ENCODE assay signal across 1 cellular context in genomic region chr12:116213885-116214527, GRCh38.
TF ChIP-seq lines count a peak whose summit lies in the region.

No MANE protein-coding gene starts in this region.

TF ChIP-seq in GM23338, 12 proteins besides CTCF, POLR2A, EP300 and RAD21 (continued from another document):
- no peak for TF ChIP-seq REST (IDR thresholded peaks at IDR 0.05; ENCODE audit: unreplicated experiment)
- TF ChIP-seq NANOG (IDR thresholded peaks at IDR 0.05; ENCODE audit: borderline replicate concordance), result no peak
- TF ChIP-seq POLR2AphosphoS5 (IDR thresholded peaks at IDR 0.05; ENCODE audit: low read depth), result no peak
- TF ChIP-seq EZH2 (IDR thresholded peaks at IDR 0.05; ENCODE audit: low read depth, unreplicated experiment), result no peak
- no peak for TF ChIP-seq EZH2phosphoT487 (IDR thresholded peaks at IDR 0.05; ENCODE audit: unreplicated experiment)
- no peak for TF ChIP-seq CREB1 (CRISPR knock-in tag; IDR thresholded peaks at IDR 0.05; ENCODE audit: low read depth)
- TF ChIP-seq ZNF114 (CRISPR knock-in tag; IDR thresholded peaks at IDR 0.05), result no peak
- TF ChIP-seq ETS1 (IDR thresholded peaks at IDR 0.05), result no peak
- no peak for TF ChIP-seq JUNB (IDR thresholded peaks at IDR 0.05; ENCODE audit: unreplicated experiment)
TF ChIP-seq in GM23338: peak in this region for 0.
